Comparison of ENCODE assay signal across 8 cellular contexts in genomic region chr2:190407246-190407661, GRCh38. TPM values are rescaled to one million over a fixed set of nuclear protein-coding genes. Genes with fewer than 3 reads are reported as not detected.
DNase-seq lines count a peak whose midpoint lies in the region; ATAC-seq and TF ChIP-seq lines count a peak whose summit lies in the region.

No MANE protein-coding gene starts in this region.

- H3K9ac ChIP-seq in skeletal muscle tissue (ENCODE audit: low read depth in 1 of 3, low read length in 3 of 3): peak overlapping the region in 2 of 3 donors; percentile 16 to 48

- H3K27me3 ChIP-seq in heart right ventricle (peaks cover 0 to 6% (median 0%) of the 10 kb centered on the region in 7 donors), RWPE2 (ENCODE audit: insufficient read depth, poor library complexity, severe bottlenecking) (no peaks in the 10 kb centered on the region), esophagus squamous epithelium (no peaks in the 10 kb centered on the region), skeletal muscle tissue (ENCODE audit: control insufficient read depth in 3 of 3, insufficient read depth in 3 of 3, low read length in 3 of 3) (no peaks in the 10 kb centered on the region)

- ATAC-seq in heart right ventricle (peak in 3 of 8 donors; percentile 7 to 18 (median 15)), left ventricle myocardium superior (no peak), RWPE2 (ENCODE audit: low read depth) (no peak), HG03432 (IDR thresholded peaks at IDR 0.05; ENCODE audit: unreplicated experiment) (no peak), GM18861 (IDR thresholded peaks at IDR 0.05; ENCODE audit: unreplicated experiment) (no peak)

- DNase-seq in heart right ventricle (no peak), left ventricle myocardium superior (no peak), RWPE2 (ENCODE audit: low spot score) (no peak), esophagus squamous epithelium (lab: John Stamatoyannopoulos, UW) (no peak)
- DNase-seq in stimulated activated CD4-positive, alpha-beta T cell treated with anti-CD3 and anti-CD28 coated beads, Interleukin-4, amount 100 ng/mL, for 1 hour: no peak

- TF ChIP-seq CTCF in heart right ventricle (IDR thresholded peaks at IDR 0.05): no peak
- no peak for TF ChIP-seq CTCF in RWPE2 (IDR thresholded peaks at IDR 0.05; ENCODE audit: poor library complexity, severe bottlenecking)
- TF ChIP-seq CTCF in esophagus squamous epithelium (IDR thresholded peaks at IDR 0.05): no peak

- WGBS in heart right ventricle, 2 donors: 40 to 52% methylated on average over 11 of the region's 11 CpGs
- WGBS in esophagus squamous epithelium, 2 donors: 41 to 53% methylated on average over 11 of the region's 11 CpGs

- peak overlapping the region in 9 of 10 donors; percentile 81 to 95 (median 90) for H3K27ac ChIP-seq in heart right ventricle
- no peak overlapping the region for H3K27ac ChIP-seq in RWPE2 (ENCODE audit: poor library complexity, severe bottlenecking)
- H3K27ac ChIP-seq in esophagus squamous epithelium: peak overlapping the region; percentile 93 to 98 (median 94)
- no peak overlapping the region for H3K27ac ChIP-seq in skeletal muscle tissue (ENCODE audit: low read depth, low read length)

- peak overlapping the region; percentile 60 to 97 (median 84) for H3K4me3 ChIP-seq in heart right ventricle
- peak overlapping the region; percentile 87 for H3K4me3 ChIP-seq in RWPE2 (ENCODE audit: severe bottlenecking)
- H3K4me3 ChIP-seq in esophagus squamous epithelium: peak overlapping the region; percentile 59 to 95 (median 86)
- peak overlapping the region; percentile 59 to 69 (median 67) for H3K4me3 ChIP-seq in skeletal muscle tissue (ENCODE audit: low read length in 3 of 3)

- H3K36me3 ChIP-seq in heart right ventricle (no peaks in the 10 kb centered on the region), RWPE2 (ENCODE audit: low read depth) (no peaks in the 10 kb centered on the region), esophagus squamous epithelium (no peaks in the 10 kb centered on the region), skeletal muscle tissue (ENCODE audit: control insufficient read depth in 3 of 3, insufficient read depth in 3 of 3, low read length in 3 of 3) (no peaks in the 10 kb centered on the region)

- no peak for TF ChIP-seq POLR2A in esophagus squamous epithelium (IDR thresholded peaks at IDR 0.05)

- intact Hi-C loops in heart right ventricle (cut with DNase I): loop anchor here in 5 of 10 donors (5.0 to 10.0 kb wide), 6 partner anchors 60 to 278 kb away; partner anchors contain the start of gene NAB1 (in 1 of the 5)
- intact Hi-C loops in left ventricle myocardium superior (cut with micrococcal nuclease): no loop called here
- intact Hi-C loops in esophagus squamous epithelium (cut with DNase I): no loop called here

- no peaks in the 10 kb centered on the region for H3K9me3 ChIP-seq in heart right ventricle
- no peaks in the 10 kb centered on the region for H3K9me3 ChIP-seq in RWPE2 (ENCODE audit: severe bottlenecking)
- H3K9me3 ChIP-seq in esophagus squamous epithelium: no peaks in the 10 kb centered on the region
- H3K9me3 ChIP-seq in skeletal muscle tissue (ENCODE audit: control insufficient read depth in 3 of 3, low read length in 3 of 3): no peaks in the 10 kb centered on the region

- H3K4me1 ChIP-seq in heart right ventricle (peaks cover 0 to 38% (median 24%) of the 10 kb centered on the region in 9 donors), RWPE2 (ENCODE audit: insufficient read depth, poor library complexity, severe bottlenecking) (peaks cover 14% of the 10 kb centered on the region), esophagus squamous epithelium (peaks cover 9 to 60% (median 16%) of the 10 kb centered on the region in 3 donors), skeletal muscle tissue (ENCODE audit: control insufficient read depth in 3 of 3, insufficient read depth in 3 of 3, low read length in 3 of 3) (peaks cover 8 to 12% (median 10%) of the 10 kb centered on the region in 3 donors)

RNA-seq across cellular contexts. Expression of gene MFSD6, which starts 0.9 kb away (rescaled TPM):
- total RNA-seq in heart right ventricle: 10 to 100 TPM in 9 of 10 donors, 1 to 10 TPM in 1; 9.9 to 26.7 (median 16.8) TPM
- 10 to 100 TPM in 1 of 2 donors, 1 to 10 TPM in 1; 9.7 to 14.9 TPM for polyA plus RNA-seq in heart right ventricle
- total RNA-seq in left ventricle myocardium superior: 24.4 TPM
- total RNA-seq in esophagus squamous epithelium: 100 to 1,000 TPM in 3 of 4 donors, 10 to 100 TPM in 1; 81.2 to 157 (median 133) TPM
- 8.4 TPM for total RNA-seq in skeletal muscle tissue

Comparison
In these comparisons a context has a peak if more than half of its experiments do, and no peak if none do; other contexts are left out.
1. H3K27ac ChIP-seq: peak in heart right ventricle (9 of 10) and esophagus squamous epithelium (4 of 4); none in RWPE2 (single experiment) and skeletal muscle tissue (single experiment).
2. Peak in every context shown above with its lines, with median percentiles within 50 percentile points of each other: H3K4me3 ChIP-seq.